13 cellular contexts compared by ENCODE assay signal in the genomic region with DNA sequence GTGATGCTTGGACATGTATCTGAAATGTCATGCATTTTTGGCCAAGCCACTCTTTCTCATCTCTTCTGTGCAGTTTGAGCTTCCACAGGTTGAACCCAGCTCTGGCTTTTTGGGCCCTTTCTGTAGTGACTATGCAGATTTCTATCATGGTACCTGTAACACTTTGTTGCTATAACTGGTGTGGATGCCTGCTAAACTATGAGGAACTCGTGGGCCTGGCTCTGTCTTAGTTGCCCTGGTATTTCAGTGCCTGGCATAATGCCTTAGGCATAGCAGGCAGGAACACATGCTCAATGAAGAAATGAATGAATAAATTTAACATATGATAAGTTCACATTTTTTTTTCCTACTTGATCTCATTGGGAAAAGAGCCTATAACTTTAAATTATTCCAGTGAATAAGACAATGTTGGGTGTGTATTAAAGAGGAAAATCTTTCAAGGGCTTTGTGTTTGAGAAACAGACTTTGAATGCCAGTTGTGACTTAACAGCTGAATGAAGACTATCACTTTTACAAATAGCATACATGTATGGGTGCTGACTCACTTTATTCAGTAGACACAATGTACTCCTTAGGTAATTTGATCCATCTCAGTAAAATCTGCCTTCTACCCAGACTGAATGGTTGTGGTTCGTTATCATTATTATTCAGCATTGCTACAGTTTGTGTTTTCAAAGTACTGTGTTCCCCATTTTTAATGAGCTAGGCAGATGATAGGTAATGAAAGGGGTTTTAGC.
DNase-seq lines count a peak whose midpoint lies in the region; ATAC-seq and TF ChIP-seq lines count a peak whose summit lies in the region.
"Had no signal": no experiment of that assay in that cellular context is flagged by ENCODE, and none has a peak within 500 bp of the region (broad histone marks: within the 10 kb centered on the region; RNA-seq: fewer than 3 reads in every experiment).

No MANE protein-coding gene starts in this region.

- no peak for TF ChIP-seq CTCF in AG09309 (IDR thresholded peaks at IDR 0.05; ENCODE audit: control insufficient read depth, insufficient read depth, low read depth, low read length, missing control alignments)

- DNase-seq in AG09309 (ENCODE audit: low read depth) (peak; percentile 82), M059J (ENCODE audit: low read depth) (peak; percentile 91), brain pericyte (ENCODE audit: low read depth, low spot score) (peak; percentile 27), kidney tubule cell (ENCODE audit: low spot score) (peak; percentile 84), sciatic nerve (ENCODE audit: low spot score) (no peak), DMS53 treated with DMSO at 0.1 percent for 48 hours (lab: John Stamatoyannopoulos, UW; ENCODE audit: unreplicated experiment) (no peak)
- DNase-seq: activated T-cell treated with anti-CD3 and anti-CD28 coated beads, Interleukin-2, amount 50 U/mL, for 4 hours; effector CD4-positive, alpha-beta T cell; NCI-H2107; sigmoid colon; T-helper 2 cell had no signal

- intact Hi-C loops in sciatic nerve (cut with DNase I): loop anchor here (5.0 kb wide), 1 partner anchor 1086 kb away; no protein-coding TSS in a partner anchor

- ATAC-seq in sciatic nerve (no peak), HG02870 (IDR thresholded peaks at IDR 0.05; ENCODE audit: unreplicated experiment) (no peak), HG03139 (IDR thresholded peaks at IDR 0.05; ENCODE audit: unreplicated experiment) (no peak)
- ATAC-seq: activated T-cell treated with anti-CD3 and anti-CD28 coated beads, Interleukin-2, amount 50 U/mL, for 4 hours had no signal

- no peak overlapping the region for H3K4me3 ChIP-seq in AG09309 (ENCODE audit: control insufficient read depth, low read depth, low read length)
- H3K4me3 ChIP-seq: sigmoid colon had no signal

Comparison
In these comparisons a context has a peak if more than half of its experiments do, and no peak if none do; other contexts are left out.
1. DNase-seq: peak in AG09309 (single experiment), M059J (single experiment), brain pericyte (single experiment) and kidney tubule cell (single experiment); none in sciatic nerve (single experiment) and DMS53 treated with DMSO at 0.1 percent for 48 hours (single experiment).